Comparison of ENCODE assay signal across 19 cellular contexts in genomic region chr18:78778651-78779050, GRCh38.
DNase-seq lines count a peak whose midpoint lies in the region; ATAC-seq and TF ChIP-seq lines count a peak whose summit lies in the region.
"Had no signal": no experiment of that assay in that cellular context is flagged by ENCODE, and none has a peak within 500 bp of the region (broad histone marks: within the 10 kb centered on the region; RNA-seq: fewer than 3 reads in every experiment).

No MANE protein-coding gene starts in this region.

- intact Hi-C loops in sciatic nerve (cut with DNase I): no loop called here
- intact Hi-C loops in testis (cut with DNase I; ENCODE audit: low total_unique reads): no loop called here

- H3K4me1 ChIP-seq in Peyer's patch: no peaks in the 10 kb centered on the region
- H3K4me1 ChIP-seq in testis: no peaks in the 10 kb centered on the region
- H3K4me1 ChIP-seq in Karpas-422 (ENCODE audit: low read length): no peaks in the 10 kb centered on the region
- H3K4me1 ChIP-seq: BLaER1 had no signal

- no peak overlapping the region for H2AFZ ChIP-seq in Karpas-422 (ENCODE audit: low read length)

- no peaks in the 10 kb centered on the region for H3K9me2 ChIP-seq in Karpas-422 (replicated peaks; ENCODE audit: insufficient read depth, low read length)

- no peak for TF ChIP-seq CTCF in Peyer's patch (IDR thresholded peaks at IDR 0.05)
- no peak for TF ChIP-seq CTCF in testis (IDR thresholded peaks at IDR 0.05)

- H3K27ac ChIP-seq in Peyer's patch: no peak overlapping the region
- H3K27ac ChIP-seq in testis: no peak overlapping the region
- no peak overlapping the region for H3K27ac ChIP-seq in Karpas-422 (ENCODE audit: low read length)
- H3K27ac ChIP-seq: BLaER1, C4-2B had no signal

- ATAC-seq in sciatic nerve: no peak
- no peak for ATAC-seq in GM19023 (IDR thresholded peaks at IDR 0.05; ENCODE audit: unreplicated experiment)
- ATAC-seq: GM12878 had no signal

- 93 to 95% methylated on average over 15 of the region's 15 CpGs for WGBS in testis, 2 donors

- H3K27me3 ChIP-seq in Peyer's patch (no peaks in the 10 kb centered on the region), testis (no peaks in the 10 kb centered on the region), Karpas-422 (ENCODE audit: low read length) (no peaks in the 10 kb centered on the region)
- H3K27me3 ChIP-seq: BLaER1 had no signal

- H3K4me2 ChIP-seq in Karpas-422 (ENCODE audit: low read depth, low read length, poor library complexity, severe bottlenecking): no peak overlapping the region
- H3K4me2 ChIP-seq: BLaER1 had no signal

- no peaks in the 10 kb centered on the region for H3K79me2 ChIP-seq in Karpas-422 (ENCODE audit: low read length)

- no peak for TF ChIP-seq POLR2A in Peyer's patch (IDR thresholded peaks at IDR 0.05)
- TF ChIP-seq POLR2A in testis (IDR thresholded peaks at IDR 0.05): no peak

- H4K20me1 ChIP-seq in Karpas-422 (ENCODE audit: insufficient read depth, low read depth, low read length): 0 out of 2 replicates have a peak, but pooled peaks cover 6% of the 10 kb centered on the region
- H4K20me1 ChIP-seq: BLaER1 had no signal

- H3K9ac ChIP-seq in Karpas-422 (ENCODE audit: low read length): no peak overlapping the region
- H3K9ac ChIP-seq: BLaER1 had no signal

- H3K4me3 ChIP-seq in Peyer's patch (no peak overlapping the region), testis (no peak overlapping the region), Karpas-422 (ENCODE audit: low read length) (no peak overlapping the region)
- H3K4me3 ChIP-seq: BLaER1, GM12878 had no signal

- H3K36me3 ChIP-seq in Peyer's patch: no peaks in the 10 kb centered on the region
- no peaks in the 10 kb centered on the region for H3K36me3 ChIP-seq in testis (ENCODE audit: low read depth, missing control alignments)
- H3K36me3 ChIP-seq in Karpas-422 (ENCODE audit: insufficient read depth, low read length): no peaks in the 10 kb centered on the region
- H3K36me3 ChIP-seq: BLaER1 had no signal

- H3K9me3 ChIP-seq in Peyer's patch (no peaks in the 10 kb centered on the region), testis (no peaks in the 10 kb centered on the region), Karpas-422 (ENCODE audit: low read length) (no peaks in the 10 kb centered on the region)
- H3K9me3 ChIP-seq: BLaER1 had no signal

- peak in 2 of 3 donors; percentile 19 to 25 for DNase-seq in Peyer's patch
- DNase-seq in mesenteric fat pad (ENCODE audit: low spot score): peak; percentile 41
- DNase-seq in sciatic nerve (ENCODE audit: low spot score): peak; percentile 17
- peak; percentile 3 for DNase-seq in testis
- no peak for DNase-seq in Karpas-422
- DNase-seq in NCI-H510A treated with DMSO at 0.1 percent for 48 hours (lab: John Stamatoyannopoulos, UW): no peak
- no peak for DNase-seq in NOMO-1 treated with dmso at 0.1 percent for 144 hours (lab: John Stamatoyannopoulos, UW; ENCODE audit: unreplicated experiment)
- DNase-seq: CD4-positive, alpha-beta T cell; CD8-positive, alpha-beta memory T cell; DMS 273 treated with DMSO at 0.1 percent for 48 hours; DMS79; EL; GDM1; GOT3; HCEC 1CT had no signal

Comparison
In these comparisons a context has a peak if more than half of its experiments do, and no peak if none do; other contexts are left out.
1. DNase-seq: peak in Peyer's patch (2 of 3), mesenteric fat pad (single experiment), sciatic nerve (single experiment) and testis (single experiment); none in Karpas-422 (single experiment), NCI-H510A treated with DMSO at 0.1 percent for 48 hours (single experiment) and NOMO-1 treated with dmso at 0.1 percent for 144 hours (single experiment).